ENCODE assay signal across 9 cellular contexts in genomic region chr1:241849345-241849695, GRCh38. TPM values are rescaled to one million over a fixed set of nuclear protein-coding genes. Genes with fewer than 3 reads are reported as not detected.
DNase-seq lines count a peak whose midpoint lies in the region; ATAC-seq and TF ChIP-seq lines count a peak whose summit lies in the region.
"Had no signal": no experiment of that assay in that cellular context is flagged by ENCODE, and none has a peak within 500 bp of the region (broad histone marks: within the 10 kb centered on the region; RNA-seq: fewer than 3 reads in every experiment).

No MANE protein-coding gene starts in this region.

- H3K79me2 ChIP-seq in GM23338 (replicated peaks; ENCODE audit: insufficient read depth) (peaks cover 33% of the 10 kb centered on the region), SU-DHL-6 (ENCODE audit: insufficient read depth, low read length) (peaks cover 39% of the 10 kb centered on the region)

- H3K27me3 Mint-ChIP-seq in GM23338 (ENCODE audit: insufficient read depth, low read depth, poor library complexity) = peaks cover 6% of the 10 kb centered on the region

- peaks cover 32% of the 10 kb centered on the region for H3K4me1 ChIP-seq in BLaER1
- H3K4me1 ChIP-seq in GM23338 (ENCODE audit: insufficient read depth) = peaks cover 16% of the 10 kb centered on the region; the same call in 1 of the 2 replicates
- peaks cover 3% of the 10 kb centered on the region for H3K4me1 ChIP-seq in iPS-15b (ENCODE audit: control insufficient read depth, insufficient read depth, low read length)
- H3K4me1 ChIP-seq in esophagus muscularis mucosa = peaks cover 8 to 14% (median 11%) of the 10 kb centered on the region in 4 donors

- no peaks in the 10 kb centered on the region for H3F3A ChIP-seq in GM23338 (replicated peaks; ENCODE audit: low read depth)
- peaks cover 12% of the 10 kb centered on the region; the same call in 1 of the 2 replicates for H3F3A ChIP-seq in SU-DHL-6 (ENCODE audit: insufficient read depth)

- H3K9ac ChIP-seq in BLaER1 = peak overlapping the region; percentile 93
- peak overlapping the region; percentile 88 for H3K9ac ChIP-seq in SU-DHL-6 (ENCODE audit: low read length)
- no peak overlapping the region for H3K9ac ChIP-seq in iPS-15b (ENCODE audit: low read depth, low read length)

- TF ChIP-seq POLR2A in esophagus muscularis mucosa (IDR thresholded peaks at IDR 0.05; ENCODE audit: low read depth) = no peak

- TF ChIP-seq CTCF in GM23338 (conservative IDR thresholded peaks at IDR 0.05; ENCODE audit: low read depth in 2 of 2) (no peak), SU-DHL-6 (IDR thresholded peaks at IDR 0.05; ENCODE audit: insufficient read depth, low read length, poor library complexity, severe bottlenecking) (no peak), esophagus muscularis mucosa (IDR thresholded peaks at IDR 0.05) (no peak)

- H3K27me3 ChIP-seq in BLaER1 (no peaks in the 10 kb centered on the region), GM23338 (ENCODE audit: insufficient read depth) (no peaks in the 10 kb centered on the region), SU-DHL-6 (ENCODE audit: low read length) (no peaks in the 10 kb centered on the region), iPS-15b (ENCODE audit: control insufficient read depth, insufficient read depth, low read length) (no peaks in the 10 kb centered on the region), esophagus muscularis mucosa (no peaks in the 10 kb centered on the region)
- H3K27me3 ChIP-seq: foreskin keratinocyte had no signal

- DNase-seq in GM23338 (ENCODE audit: low spot score) (no peak), esophagus muscularis mucosa (ENCODE audit: extremely low spot score) (no peak), KBM-7 (no peak)
- DNase-seq: foreskin keratinocyte had no signal

- H3K4me2 ChIP-seq in BLaER1 (peak overlapping the region; percentile 84), GM23338 (peak overlapping the region; percentile 95), SU-DHL-6 (ENCODE audit: low read depth, low read length, poor library complexity, severe bottlenecking) (peak overlapping the region; percentile 94)

- peak overlapping the region; percentile 92 for H3K4me3 Mint-ChIP-seq in GM23338

- no peaks in the 10 kb centered on the region for H3K9me3 Mint-ChIP-seq in GM23338

- H3K9me2 ChIP-seq in GM23338 (ENCODE audit: insufficient read depth) (no peaks in the 10 kb centered on the region), SU-DHL-6 (replicated peaks; ENCODE audit: insufficient read depth, low read length) (no peaks in the 10 kb centered on the region)

- peak overlapping the region; percentile 99; the same call in 1 of the 2 replicates for H3K27ac Mint-ChIP-seq in GM23338

- intact Hi-C loops in esophagus muscularis mucosa (cut with DNase I) = loop anchor here (10.0 kb wide), 3 partner anchors 205 to 315 kb away; partner anchors contain the start of genes CHML, KMO and OPN3

- peaks cover 49% of the 10 kb centered on the region for H3K36me3 Mint-ChIP-seq in GM23338 (ENCODE audit: low read depth)

- no peak for TF ChIP-seq EP300 in esophagus muscularis mucosa (IDR thresholded peaks at IDR 0.05)

- peaks cover 16% of the 10 kb centered on the region for H3K4me1 Mint-ChIP-seq in GM23338

- ATAC-seq in GM23338 (no peak), GM19452 (IDR thresholded peaks at IDR 0.05; ENCODE audit: unreplicated experiment) (no peak), HG03442 (IDR thresholded peaks at IDR 0.05; ENCODE audit: unreplicated experiment) (no peak)

- H2AFZ ChIP-seq in GM23338 (no peak overlapping the region), SU-DHL-6 (ENCODE audit: low read depth, low read length, severe bottlenecking) (no peak overlapping the region)

- WGBS in esophagus muscularis mucosa = 42% methylated on average over 6 of the region's 6 CpGs

- in situ Hi-C loops in KBM-7 (cut with MboI; ENCODE audit: low pct_unique_long_range_greater_than_20kb, low sequenced_read_pairs) = loop anchor here (25.0 kb wide), 1 partner anchor 312 kb away; the partner anchor contains the start of gene KMO

- H3K27ac ChIP-seq in BLaER1 (no peak overlapping the region; the same call in 1 of the 2 replicates), GM23338 (ENCODE audit: low read depth) (no peak overlapping the region; the same call in 1 of the 2 replicates), SU-DHL-6 (ENCODE audit: low read depth, low read length) (peak overlapping the region; percentile 96), esophagus muscularis mucosa (replicated peaks in 1 of 4) (no peak overlapping the region)

- H3K36me3 ChIP-seq in BLaER1 (peaks cover 47% of the 10 kb centered on the region), GM23338 (ENCODE audit: insufficient read depth) (peaks cover 34% of the 10 kb centered on the region; the same call in 1 of the 2 replicates), SU-DHL-6 (ENCODE audit: low read length) (peaks cover 28% of the 10 kb centered on the region), iPS-15b (ENCODE audit: control insufficient read depth, insufficient read depth, low read length) (peaks cover 9% of the 10 kb centered on the region), esophagus muscularis mucosa (no peaks in the 10 kb centered on the region)

- no peaks in the 10 kb centered on the region for H3K9me3 ChIP-seq in BLaER1
- no peaks in the 10 kb centered on the region for H3K9me3 ChIP-seq in SU-DHL-6 (ENCODE audit: insufficient read depth, low read length)
- no peaks in the 10 kb centered on the region for H3K9me3 ChIP-seq in iPS-15b (ENCODE audit: control insufficient read depth, insufficient read depth, low read length)
- no peaks in the 10 kb centered on the region for H3K9me3 ChIP-seq in esophagus muscularis mucosa

- H3K4me3 ChIP-seq in BLaER1 (peak overlapping the region; percentile 74), GM23338 (peak overlapping the region; percentile 93), SU-DHL-6 (ENCODE audit: insufficient read depth, low read length, poor library complexity, severe bottlenecking) (peak overlapping the region; percentile 93), iPS-15b (ENCODE audit: low read depth, low read length) (peak overlapping the region; percentile 99), esophagus muscularis mucosa (no peak overlapping the region)

- H4K20me1 ChIP-seq in BLaER1 (no peaks in the 10 kb centered on the region), GM23338 (replicated peaks; ENCODE audit: insufficient read depth) (peaks cover 12% of the 10 kb centered on the region; the same call in 1 of the 2 replicates), SU-DHL-6 (ENCODE audit: low read depth, low read length) (peaks cover 3% of the 10 kb centered on the region; the same call in 1 of the 2 replicates)

RNA-seq across cellular contexts. Expression of gene EXO1, which starts 1.3 kb away (rescaled TPM):
- 23.7 and 34.0 TPM in 2 replicates for total RNA-seq in GM23338 (2014; rRNA removed; shearing (Covaris generic))
- polyA plus RNA-seq in GM23338 (2016; fragmentation: Nextera tagmentation; extraction: Ambion mirVana) = 13.0 and 16.2 TPM in 2 replicates
- 1 to 10 TPM in 2 of 4 donors, under 1 TPM in 1, not detected in 1; 0.46 to 1.5 (median 1.4) TPM for total RNA-seq in esophagus muscularis mucosa

Comparison
In these comparisons a context has a peak if more than half of its experiments do, and no peak if none do; other contexts are left out.
1. H3K4me3 ChIP-seq: peak in BLaER1 (single experiment), GM23338 (single experiment), SU-DHL-6 (single experiment) and iPS-15b (single experiment); none in esophagus muscularis mucosa (0 of 4).
2. Peak in every context shown above with its lines, with median percentiles within 50 percentile points of each other: H3K4me2 ChIP-seq.